Comparison of ENCODE assay signal across 8 cellular contexts in genomic region chr7:37833107-37833817, GRCh38. TPM values are rescaled to one million over a fixed set of nuclear protein-coding genes. Genes with fewer than 3 reads are reported as not detected.
DNase-seq lines count a peak whose midpoint lies in the region; ATAC-seq and TF ChIP-seq lines count a peak whose summit lies in the region.

No MANE protein-coding gene starts in this region.

- H3K79me2 ChIP-seq in DOHH2 (ENCODE audit: control insufficient read depth, low read length), result no peaks in the 10 kb centered on the region

- H3K4me2 ChIP-seq in DOHH2 (ENCODE audit: low read length), result peak overlapping the region; percentile 49

- TF ChIP-seq CTCF in DOHH2 (IDR thresholded peaks at IDR 0.05; ENCODE audit: low read depth, low read length, poor library complexity, severe bottlenecking) (peak; percentile 64), RWPE2 (IDR thresholded peaks at IDR 0.05; ENCODE audit: poor library complexity, severe bottlenecking) (peak; percentile 88), right atrium auricular region (IDR thresholded peaks at IDR 0.05) (peak; percentile 74 to 89)

- H3K9me3 ChIP-seq in DOHH2 (ENCODE audit: control insufficient read depth, insufficient read depth, low read length), result no peaks in the 10 kb centered on the region
- no peaks in the 10 kb centered on the region for H3K9me3 ChIP-seq in RWPE2 (ENCODE audit: severe bottlenecking)
- H3K9me3 ChIP-seq in right atrium auricular region, result no peaks in the 10 kb centered on the region

- H3K27ac ChIP-seq in DOHH2 (ENCODE audit: low read depth, low read length) (no peak overlapping the region), RWPE2 (ENCODE audit: poor library complexity, severe bottlenecking) (no peak overlapping the region), angular gyrus (ENCODE audit: low read depth, low read length) (peak overlapping the region; percentile 22), right atrium auricular region (no peak overlapping the region)

- no peak for ATAC-seq in RWPE2 (ENCODE audit: low read depth)
- no peak for ATAC-seq in HG03565 (IDR thresholded peaks at IDR 0.05; ENCODE audit: unreplicated experiment)

- peak; percentile 59 for TF ChIP-seq RAD21 in Ishikawa (IDR thresholded peaks at IDR 0.05; ENCODE audit: low read depth)

- H3K36me3 ChIP-seq in DOHH2 (ENCODE audit: control insufficient read depth, low read length) (no peaks in the 10 kb centered on the region), RWPE2 (ENCODE audit: low read depth) (no peaks in the 10 kb centered on the region), right atrium auricular region (no peaks in the 10 kb centered on the region)

- H3K4me1 ChIP-seq in DOHH2 (ENCODE audit: control insufficient read depth, low read length) (no peaks in the 10 kb centered on the region), RWPE2 (ENCODE audit: insufficient read depth, poor library complexity, severe bottlenecking) (no peaks in the 10 kb centered on the region), right atrium auricular region (peaks cover 0 to 18% of the 10 kb centered on the region in 2 donors)

- H3K9me2 ChIP-seq in DOHH2 (replicated peaks; ENCODE audit: control insufficient read depth, low read length), result no peaks in the 10 kb centered on the region

- DNase-seq in RWPE2 (ENCODE audit: low spot score) (no peak), right atrium auricular region (ENCODE audit: low spot score) (no peak), pulmonary artery endothelial cell (ENCODE audit: low read depth, low spot score) (peak; percentile 11), 8988T (no peak)

- TF ChIP-seq EP300 in Ishikawa (IDR thresholded peaks at IDR 0.05; ENCODE audit: borderline replicate concordance), result no peak

- no peaks in the 10 kb centered on the region for H3F3A ChIP-seq in DOHH2 (ENCODE audit: control insufficient read depth, insufficient read depth)

- H3K27me3 ChIP-seq in DOHH2 (ENCODE audit: control insufficient read depth, low read length) (no peaks in the 10 kb centered on the region; the same call in 1 of the 2 replicates), RWPE2 (ENCODE audit: insufficient read depth, poor library complexity, severe bottlenecking) (no peaks in the 10 kb centered on the region), right atrium auricular region (no peaks in the 10 kb centered on the region)

- peak overlapping the region; percentile 40 for H3K4me3 ChIP-seq in DOHH2 (ENCODE audit: low read length)
- H3K4me3 ChIP-seq in RWPE2 (ENCODE audit: severe bottlenecking), result peak overlapping the region; percentile 11
- peak overlapping the region in 1 of 2 donors; percentile 38 for H3K4me3 ChIP-seq in right atrium auricular region

- no peaks in the 10 kb centered on the region for H4K20me1 ChIP-seq in DOHH2 (ENCODE audit: control insufficient read depth, insufficient read depth, low read depth, low read length)

TF ChIP-seq in Ishikawa, 13 proteins besides CTCF, POLR2A, EP300 and RAD21:
- TF ChIP-seq REST (IDR thresholded peaks at IDR 0.05; ENCODE audit: low read depth), result no peak
- TF ChIP-seq NFIC (IDR thresholded peaks at IDR 0.05), result no peak
- no peak for TF ChIP-seq FOXM1 (IDR thresholded peaks at IDR 0.05; ENCODE audit: borderline replicate concordance, low read depth)
- TF ChIP-seq ZBTB7A (IDR thresholded peaks at IDR 0.05; ENCODE audit: low read depth), result no peak
- no peak for TF ChIP-seq EGR1 (IDR thresholded peaks at IDR 0.05)
TF ChIP-seq in Ishikawa: peak in this region for 0.

RNA-seq across cellular contexts. Expression of gene NME8, which starts 15.1 kb away (rescaled TPM):
- total RNA-seq in right atrium auricular region, result not detected
- total RNA-seq in pulmonary artery endothelial cell, result not detected in 2 replicates
